Comparison of ENCODE assay signal across 30 cellular contexts in the genomic region with DNA sequence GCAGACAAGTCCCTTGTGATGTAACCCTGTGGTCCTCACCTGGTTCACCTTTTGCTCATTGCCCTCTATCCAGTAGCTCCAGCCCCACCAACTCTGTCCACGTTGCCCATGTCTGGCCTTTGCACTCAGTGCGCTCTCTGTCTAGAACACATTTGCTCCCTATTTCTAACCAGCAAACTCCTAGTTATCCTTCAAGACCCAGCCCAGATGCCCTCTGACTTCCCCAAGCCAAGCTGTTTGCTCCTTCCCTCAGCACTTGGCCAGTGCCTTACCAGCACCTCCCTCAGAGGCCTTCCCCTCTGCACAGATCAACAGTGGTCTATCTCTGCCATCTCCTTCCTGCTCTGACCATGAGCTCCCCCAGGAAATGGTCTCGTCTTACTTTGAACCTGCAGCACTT.
"Had no signal": no experiment of that assay in that cellular context is flagged by ENCODE, and none has a peak within 500 bp of the region (broad histone marks: within the 10 kb centered on the region; RNA-seq: fewer than 3 reads in every experiment).

No MANE protein-coding gene starts in this region.

- H3K27me3 Mint-ChIP-seq: activated CD4-positive, alpha-beta T cell treated with anti-CD3 and anti-CD28 coated beads, Interleukin-2, amount 10 ng/mL, durations not matched to agents 7 days and 5 days; activated naive CD4-positive, alpha-beta T cell treated with anti-CD3 and anti-CD28 coated beads, Interleukin-2, amount 50 U/mL, for 24 hours; stimulated activated memory B cell treated with anti-CD40 and anti-IgM and Interleukin-4, amounts not matched to agents 10 μg/mL and 1 μg/mL and 100 μg/mL, for 72 hours had no signal

- H3K79me2 ChIP-seq: hepatocyte had no signal

- H3K36me3 Mint-ChIP-seq: activated naive CD4-positive, alpha-beta T cell treated with anti-CD3 and anti-CD28 coated beads, Interleukin-2, amount 50 U/mL, for 24 hours; immature natural killer cell; mesothelial cell of epicardium; naive thymus-derived CD8-positive, alpha-beta T cell; stimulated activated memory B cell treated with anti-CD40 and anti-IgM and Interleukin-4, amounts not matched to agents 10 μg/mL and 1 μg/mL and 100 μg/mL, for 72 hours; T-cell had no signal

- H3K4me1 Mint-ChIP-seq: activated CD4-positive, alpha-beta T cell treated with anti-CD3 and anti-CD28 coated beads, Interleukin-2, amount 10 ng/mL, durations not matched to agents 7 days and 5 days; activated naive CD4-positive, alpha-beta T cell treated with anti-CD3 and anti-CD28 coated beads, Interleukin-2, amount 50 U/mL, for 24 hours; naive thymus-derived CD8-positive, alpha-beta T cell; stimulated activated memory B cell treated with anti-CD40 and anti-IgM and Interleukin-4, amounts not matched to agents 10 μg/mL and 1 μg/mL and 100 μg/mL, for 72 hours; T-cell had no signal

- H3K9me3 Mint-ChIP-seq: activated CD4-positive, alpha-beta T cell treated with anti-CD3 and anti-CD28 coated beads, Interleukin-2, amount 10 ng/mL, durations not matched to agents 7 days and 5 days; activated naive CD4-positive, alpha-beta T cell treated with anti-CD3 and anti-CD28 coated beads, Interleukin-2, amount 50 U/mL, for 24 hours; immature natural killer cell; mesothelial cell of epicardium; naive thymus-derived CD8-positive, alpha-beta T cell; stimulated activated memory B cell treated with anti-CD40 and anti-IgM and Interleukin-4, amounts not matched to agents 10 μg/mL and 1 μg/mL and 100 μg/mL, for 72 hours; T-cell; type B pancreatic cell had no signal

- H2AFZ ChIP-seq: hepatocyte had no signal

- H3K9me3 ChIP-seq: ascending aorta, sigmoid colon, stomach, testis had no signal

- H3K4me3 ChIP-seq: ascending aorta, hepatocyte, sigmoid colon, smooth muscle cell, stomach, testis had no signal

- H3K36me3 ChIP-seq: ascending aorta, WERI-Rb-1 had no signal

- H3K27ac Mint-ChIP-seq: activated CD4-positive, alpha-beta T cell treated with anti-CD3 and anti-CD28 coated beads, Interleukin-2, amount 10 ng/mL, durations not matched to agents 7 days and 5 days; activated naive CD4-positive, alpha-beta T cell treated with anti-CD3 and anti-CD28 coated beads, Interleukin-2, amount 50 U/mL, for 24 hours; mesothelial cell of epicardium; progenitor cell of endocrine pancreas; stimulated activated memory B cell treated with anti-CD40 and anti-IgM and Interleukin-4, amounts not matched to agents 10 μg/mL and 1 μg/mL and 100 μg/mL, for 72 hours; T-cell; type B pancreatic cell had no signal

- FAIRE-seq: endothelial cell of umbilical vein, TTC549 had no signal

- DNase-seq: activated CD4-positive, alpha-beta T cell treated with anti-CD3 and anti-CD28 coated beads, Interleukin-2, amount 10 ng/mL, durations not matched to agents 7 days and 5 days; activated CD4-positive, CD25-positive, alpha-beta regulatory T cell treated with anti-CD3 and anti-CD28 coated beads, Interleukin-2, amount 50 U/mL, for 72 hours; activated gamma-delta T cell treated with Interleukin-2 at 50 U/mL for 16 hours; activated T-cell treated with anti-CD3 and anti-CD28 coated beads, Interleukin-2, amount 50 U/mL, for 1 hour; cerebellar nuclear complex; effector CD4-positive, alpha-beta T cell; foreskin melanocyte; immature natural killer cell; kidney glomerular epithelial cell; left ventricle myocardium superior; mammary epithelial cell; naive thymus-derived CD8-positive, alpha-beta T cell; retina; sigmoid colon; stimulated activated CD4-positive, alpha-beta T cell treated with anti-CD3 and anti-CD28 coated beads, Interleukin-15, amount 100 ng/mL, for 24 hours; stomach; T-cell; testis had no signal

- H3K27ac ChIP-seq: ascending aorta, hepatocyte, stomach, testis, WERI-Rb-1 had no signal

- H3K4me1 ChIP-seq: stomach, testis had no signal

- H3K27me3 ChIP-seq: ascending aorta, hepatocyte, sigmoid colon, stomach, testis had no signal

- H3K4me2 ChIP-seq: hepatocyte, smooth muscle cell had no signal

- ATAC-seq: esophagus mucosa; left ventricle myocardium superior; naive thymus-derived CD8-positive, alpha-beta T cell; stimulated activated memory B cell treated with anti-CD40 and anti-IgM and Interleukin-4, amounts not matched to agents 10 μg/mL and 1 μg/mL and 100 μg/mL, for 72 hours; T-cell had no signal

- H3K4me3 Mint-ChIP-seq: activated CD4-positive, alpha-beta T cell treated with anti-CD3 and anti-CD28 coated beads, Interleukin-2, amount 10 ng/mL, durations not matched to agents 7 days and 5 days; activated naive CD4-positive, alpha-beta T cell treated with anti-CD3 and anti-CD28 coated beads, Interleukin-2, amount 50 U/mL, for 24 hours; immature natural killer cell; mesothelial cell of epicardium; naive thymus-derived CD8-positive, alpha-beta T cell; stimulated activated memory B cell treated with anti-CD40 and anti-IgM and Interleukin-4, amounts not matched to agents 10 μg/mL and 1 μg/mL and 100 μg/mL, for 72 hours; T-cell; type B pancreatic cell had no signal
